In genomic region chrX:53071604-53072417, GRCh38 we compare ENCODE assay signal across 8 cellular contexts. TPM values are rescaled to one million over a fixed set of nuclear protein-coding genes. Genes with fewer than 3 reads are reported as not detected.
A peak's percentile ranks its signal among the peaks of the same experiment; 100 is the strongest.
DNase-seq lines count a peak whose midpoint lies in the region; ATAC-seq, FAIRE-seq and TF ChIP-seq lines count a peak whose summit lies in the region.

No MANE protein-coding gene starts in this region.

- H3K36me3 ChIP-seq in PC-9 (ENCODE audit: low read depth): no peaks in the 10 kb centered on the region
- H3K36me3 ChIP-seq in gastroesophageal sphincter: no peaks in the 10 kb centered on the region

- H3K9me2 ChIP-seq in PC-9 (ENCODE audit: insufficient read depth): no peaks in the 10 kb centered on the region

- peak overlapping the region; percentile 64 for H3K4me2 ChIP-seq in PC-9

- peak overlapping the region; percentile 3 to 92 (median 40) for H3K27ac Mint-ChIP-seq in IgD-negative memory B cell

- no peaks in the 10 kb centered on the region for H3K27me3 ChIP-seq in PC-9 (ENCODE audit: insufficient read depth, low read depth)
- H3K27me3 ChIP-seq in gastroesophageal sphincter: no peaks in the 10 kb centered on the region

- peaks cover 2% of the 10 kb centered on the region for H3K27me3 Mint-ChIP-seq in IgD-negative memory B cell

- POLR2A ChIA-PET in PC-9 (lab: Charles Lee; ENCODE audit: unreplicated experiment): interaction anchor here (0.7 kb wide), 1 partner anchor 193 kb away, joined by 11 read pairs; no protein-coding TSS in a partner anchor

- TF ChIP-seq EP300 in gastroesophageal sphincter (IDR thresholded peaks at IDR 0.05): peak; percentile 98

- H3K79me2 ChIP-seq in PC-9 (ENCODE audit: low read depth): no peaks in the 10 kb centered on the region

- peak overlapping the region; percentile 64; the same call in 1 of the 2 replicates for H2AFZ ChIP-seq in PC-9

- no peaks in the 10 kb centered on the region for H3K36me3 Mint-ChIP-seq in IgD-negative memory B cell

- no peaks in the 10 kb centered on the region for H3K9me3 Mint-ChIP-seq in IgD-negative memory B cell

- peak; percentile 60 for TF ChIP-seq CTCF in PC-9 (conservative IDR thresholded peaks at IDR 0.05)
- TF ChIP-seq CTCF in gastroesophageal sphincter (IDR thresholded peaks at IDR 0.05): peak; percentile 33 to 84 (median 72)

- peak overlapping the region; percentile 60 to 89 (median 84) for H3K4me3 Mint-ChIP-seq in IgD-negative memory B cell

- no peaks in the 10 kb centered on the region for H3K4me1 ChIP-seq in PC-9 (replicated peaks; ENCODE audit: insufficient read depth)
- peaks cover 0 to 15% (median 0%) of the 10 kb centered on the region in 3 donors for H3K4me1 ChIP-seq in gastroesophageal sphincter

- DNase-seq in EL (peak; percentile 57), PC-9 (peak in 1 of 2 experiments; percentile 64), occipital lobe (lab: John Stamatoyannopoulos, UW) (peak; percentile 13), urothelium cell line (ENCODE audit: low spot score) (peak; percentile 61)
- peak; percentile 85 for DNase-seq in activated effector memory CD4-positive, alpha-beta T cell treated with anti-CD3 and anti-CD28 coated beads, Interleukin-2, amount 50 U/mL, for 16 hours

- CTCF ChIA-PET in PC-9 (lab: Charles Lee): interaction anchor here (0.6 to 0.7 kb wide), 3 partner anchors 24 to 1005 kb away, joined by 3 to 4 read pairs (median 4); no protein-coding TSS in a partner anchor

- intact Hi-C loops in PC-9 (cut with micrococcal nuclease; ENCODE audit: unreplicated experiment): loop anchor here (1.0 kb wide), 1 partner anchor 17 kb away; no protein-coding TSS in a partner anchor

- TF ChIP-seq POLR2A in gastroesophageal sphincter (IDR thresholded peaks at IDR 0.05): peak in 1 of 2 donors; percentile 6

- no peaks in the 10 kb centered on the region for H3F3A ChIP-seq in PC-9 (ENCODE audit: insufficient read depth, low read depth)

- peak overlapping the region; percentile 49; the same call in 1 of the 2 replicates for H3K4me3 ChIP-seq in PC-9
- peak overlapping the region; percentile 31 to 44 for H3K4me3 ChIP-seq in gastroesophageal sphincter

- H3K27ac ChIP-seq in PC-9 (no peak overlapping the region), gastroesophageal sphincter (peak overlapping the region; percentile 66 to 87 (median 82))

- no TSS peak for BruUV-seq in PC-9 (replicated peaks; lab: Mats Ljungman, UMichigan)

- WGBS in gastroesophageal sphincter (ENCODE audit: low coverage in 1 of 2), 2 donors: 0 to 19% methylated on average over 10 to 13 of the region's 31 CpGs

- H4K20me1 ChIP-seq in PC-9 (ENCODE audit: insufficient read depth): no peaks in the 10 kb centered on the region

- no peaks in the 10 kb centered on the region for H3K9me3 ChIP-seq in PC-9 (ENCODE audit: insufficient read depth, low read depth)
- no peaks in the 10 kb centered on the region for H3K9me3 ChIP-seq in gastroesophageal sphincter

- peaks cover 0 to 12% (median 5%) of the 10 kb centered on the region in 3 donors for H3K4me1 Mint-ChIP-seq in IgD-negative memory B cell

- peak; percentile 69 for ATAC-seq in GM21528 (IDR thresholded peaks at IDR 0.05; ENCODE audit: low FRiP score, unreplicated experiment)
- peak; percentile 91 for ATAC-seq in gastroesophageal sphincter

- FAIRE-seq in urothelium cell line (lab: Jason Lieb, UNC): peak; percentile 70

RNA-seq across cellular contexts. Expression of gene TSPYL2, which starts 10.4 kb away (rescaled TPM):
- 19.3 TPM for polyA plus RNA-seq in IgD-negative memory B cell
- 17.2 and 26.0 TPM in 2 replicates for total RNA-seq in PC-9 (2021)
- total RNA-seq in gastroesophageal sphincter: 100 to 1,000 TPM in 1 of 4 donors, 10 to 100 TPM in 3; 40.5 to 156 (median 89.8) TPM
- total RNA-seq in occipital lobe: 7.0 TPM

RNA-seq across cellular contexts. Expression of gene KANTR, which starts 22.1 kb away (rescaled TPM):
- polyA plus RNA-seq in IgD-negative memory B cell: 1.9 TPM
- total RNA-seq in PC-9 (2021) (25.1 and 25.3 TPM in 2 replicates), gastroesophageal sphincter (10 to 100 TPM in 3 of 4 donors, 1 to 10 TPM in 1; 7.7 to 36.6 (median 13.7) TPM), occipital lobe (31.4 TPM)

RNA-seq across cellular contexts. Expression of gene GPR173, which starts 23.2 kb away (rescaled TPM):
- polyA plus RNA-seq in IgD-negative memory B cell: not detected
- 5.1 and 7.0 TPM in 2 replicates for total RNA-seq in PC-9 (2021)
- 1 to 10 TPM in 2 of 4 donors, under 1 TPM in 2; 0.67 to 2.5 (median 0.99) TPM for total RNA-seq in gastroesophageal sphincter
- total RNA-seq in occipital lobe: 27.0 TPM
